1 cellular context compared by ENCODE assay signal in the genomic region with DNA sequence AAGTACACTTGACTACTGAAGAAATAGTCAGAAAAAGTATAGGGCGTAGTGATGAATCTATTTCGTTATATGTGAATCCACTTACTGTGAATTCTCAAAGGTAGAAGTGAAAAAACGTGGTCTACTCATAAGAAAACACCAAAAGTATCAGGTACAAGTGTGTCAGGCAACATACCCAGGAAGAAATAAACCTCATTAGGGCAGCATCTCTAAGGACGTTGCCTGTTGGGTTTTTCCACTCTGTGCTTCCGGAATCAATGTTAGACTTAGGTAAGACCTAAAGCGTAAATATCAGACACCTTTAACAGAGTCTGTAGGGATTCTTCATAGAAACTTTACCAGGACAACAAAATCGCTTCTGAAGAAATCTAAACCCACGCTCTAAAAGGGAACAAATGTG.
TF ChIP-seq lines count a peak whose summit lies in the region.

No MANE protein-coding gene starts in this region.

TF ChIP-seq in GM23338, 12 proteins besides CTCF, POLR2A, EP300 and RAD21 (continued from another document):
- no peak for TF ChIP-seq NANOG (IDR thresholded peaks at IDR 0.05; ENCODE audit: borderline replicate concordance)
- TF ChIP-seq ZNF114 (CRISPR knock-in tag; IDR thresholded peaks at IDR 0.05), result no peak
